Comparison of ENCODE assay signal across 9 cellular contexts in the genomic region with DNA sequence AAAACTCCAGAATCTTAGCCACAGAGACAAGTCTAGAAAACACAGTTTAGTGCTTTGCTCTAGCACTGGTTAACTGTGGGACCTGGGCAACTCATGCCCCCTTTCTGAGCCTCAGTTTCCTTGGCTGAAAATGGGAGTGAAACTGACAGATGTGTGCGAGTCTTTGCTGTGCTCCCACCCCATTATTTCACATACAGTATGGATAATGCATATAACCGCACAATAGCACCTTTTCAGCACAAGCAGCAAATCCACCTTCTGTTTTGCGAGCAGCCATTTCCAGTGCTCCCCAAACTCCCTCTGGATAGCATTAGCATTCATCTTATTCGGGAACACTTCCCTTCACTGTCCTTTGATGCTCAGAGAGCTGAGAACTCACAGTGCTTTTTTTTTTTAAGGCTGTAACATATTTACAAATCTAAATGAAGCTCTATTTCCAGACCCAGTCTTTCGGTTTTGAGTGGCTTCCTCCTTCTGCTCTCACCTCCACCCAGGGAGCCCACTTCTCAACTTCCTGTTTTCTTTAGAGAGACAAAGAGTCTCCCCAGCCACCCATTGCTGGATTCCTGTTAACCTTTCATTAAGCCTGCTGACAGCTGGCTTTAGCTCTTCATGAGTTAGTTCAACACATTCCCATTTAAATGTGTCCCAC. TPM values are rescaled to one million over a fixed set of nuclear protein-coding genes. Genes with fewer than 3 reads are reported as not detected.
DNase-seq lines count a peak whose midpoint lies in the region; ATAC-seq and FAIRE-seq lines count a peak whose summit lies in the region.
"Had no signal": no experiment of that assay in that cellular context is flagged by ENCODE, and none has a peak within 500 bp of the region (broad histone marks: within the 10 kb centered on the region; RNA-seq: fewer than 3 reads in every experiment).

No MANE protein-coding gene starts in this region.

- ATAC-seq in HG02678 (IDR thresholded peaks at IDR 0.05; ENCODE audit: unreplicated experiment), result peak; percentile 93
- ATAC-seq in stimulated activated naive CD8-positive, alpha-beta T cell treated with anti-CD3 and anti-CD28 coated beads, Interleukin-15, Interleukin-2, amounts not matched to agents 100 U/mL and 50 U/mL, for 24 hours, result peak; percentile 70

- H3K9me3 Mint-ChIP-seq in activated CD4-positive, alpha-beta T cell treated with anti-CD3 and anti-CD28 coated beads, Interleukin-2, amount 10 ng/mL, durations not matched to agents 7 days and 5 days, result peaks cover 42% of the 10 kb centered on the region
- peaks cover 22% of the 10 kb centered on the region for H3K9me3 Mint-ChIP-seq in activated T-cell treated with anti-CD3 and anti-CD28 coated beads, Interleukin-2, amount 50 U/mL, for 24 hours

- DNase-seq in activated CD4-positive, alpha-beta T cell treated with anti-CD3 and anti-CD28 coated beads, Interleukin-2, amount 10 ng/mL, durations not matched to agents 7 days and 5 days, result peak; percentile 61
- no peak for DNase-seq in activated CD4-positive, alpha-beta T cell treated with anti-CD3 and anti-CD28 coated beads for 1 hour
- peak; percentile 88 for DNase-seq in NCI-H1105 treated with DMSO at 0.1 percent for 48 hours (lab: John Stamatoyannopoulos, UW)
- no peak for DNase-seq in activated T-cell treated with anti-CD3 and anti-CD28 coated beads, Interleukin-2, amount 50 U/mL, for 24 hours
- DNase-seq in stimulated activated naive CD8-positive, alpha-beta T cell treated with anti-CD3 and anti-CD28 coated beads, Interleukin-15, Interleukin-2, amounts not matched to agents 100 U/mL and 50 U/mL, for 24 hours, result no peak
- no peak for DNase-seq in ureter (ENCODE audit: low spot score)
- no peak for DNase-seq in RCC 7860 (ENCODE audit: low spot score)

- H3K27ac Mint-ChIP-seq in activated CD4-positive, alpha-beta T cell treated with anti-CD3 and anti-CD28 coated beads, Interleukin-2, amount 10 ng/mL, durations not matched to agents 7 days and 5 days, result peak overlapping the region; percentile 97
- H3K27ac Mint-ChIP-seq in activated T-cell treated with anti-CD3 and anti-CD28 coated beads, Interleukin-2, amount 50 U/mL, for 24 hours, result peak overlapping the region; percentile 89

- POLR2A ChIA-PET in activated CD4-positive, alpha-beta T cell treated with anti-CD3 and anti-CD28 coated beads, Interleukin-2, amount 10 ng/mL, durations not matched to agents 7 days and 5 days (lab: Charles Lee), result interaction anchor here (0.6 to 0.9 kb wide), 2 partner anchors 15 to 434 kb away, joined by 3 to 5 read pairs; no protein-coding TSS in a partner anchor

- CTCF ChIA-PET in activated CD4-positive, alpha-beta T cell treated with anti-CD3 and anti-CD28 coated beads, Interleukin-2, amount 10 ng/mL, durations not matched to agents 7 days and 5 days (lab: Charles Lee), result interaction anchor here (0.9 to 4.1 kb wide), 3 partner anchors 16 to 45 kb away, joined by 3 to 37 read pairs (median 3); no protein-coding TSS in a partner anchor

- peaks cover 41% of the 10 kb centered on the region for H3K36me3 Mint-ChIP-seq in activated CD4-positive, alpha-beta T cell treated with anti-CD3 and anti-CD28 coated beads, Interleukin-2, amount 10 ng/mL, durations not matched to agents 7 days and 5 days (ENCODE audit: low read depth)
- H3K36me3 Mint-ChIP-seq in activated T-cell treated with anti-CD3 and anti-CD28 coated beads, Interleukin-2, amount 50 U/mL, for 24 hours (ENCODE audit: low read depth), result peaks cover 60% of the 10 kb centered on the region

- no peak for FAIRE-seq in RCC 7860 (lab: Jason Lieb, UNC)

- H3K4me1 Mint-ChIP-seq in activated CD4-positive, alpha-beta T cell treated with anti-CD3 and anti-CD28 coated beads, Interleukin-2, amount 10 ng/mL, durations not matched to agents 7 days and 5 days, result peaks cover 62% of the 10 kb centered on the region
- H3K4me1 Mint-ChIP-seq in activated T-cell treated with anti-CD3 and anti-CD28 coated beads, Interleukin-2, amount 50 U/mL, for 24 hours (ENCODE audit: low read depth), result peaks cover 56% of the 10 kb centered on the region

- H3K4me3 Mint-ChIP-seq in activated CD4-positive, alpha-beta T cell treated with anti-CD3 and anti-CD28 coated beads, Interleukin-2, amount 10 ng/mL, durations not matched to agents 7 days and 5 days, result peak overlapping the region; percentile 29
- peak overlapping the region; percentile 50 for H3K4me3 Mint-ChIP-seq in activated T-cell treated with anti-CD3 and anti-CD28 coated beads, Interleukin-2, amount 50 U/mL, for 24 hours

- no peaks in the 10 kb centered on the region for H3K27me3 Mint-ChIP-seq in activated CD4-positive, alpha-beta T cell treated with anti-CD3 and anti-CD28 coated beads, Interleukin-2, amount 10 ng/mL, durations not matched to agents 7 days and 5 days
- H3K27me3 Mint-ChIP-seq in activated T-cell treated with anti-CD3 and anti-CD28 coated beads, Interleukin-2, amount 50 U/mL, for 24 hours, result no peaks in the 10 kb centered on the region

RNA-seq across cellular contexts. Expression of a gene that starts 49.2 kb away (rescaled TPM):
- total RNA-seq in activated CD4-positive, alpha-beta T cell treated with anti-CD3 and anti-CD28 coated beads, Interleukin-2, amount 10 ng/mL, durations not matched to agents 7 days and 5 days, result 1 to 10 TPM in 1 of 2 experiments, under 1 TPM in 1; 0.92 to 1.2 TPM
- 1.2 TPM for total RNA-seq in ureter
- total RNA-seq: glomerular endothelial cell had no signal

Comparison
In these comparisons a context has a peak if more than half of its experiments do, and no peak if none do; other contexts are left out.
1. DNase-seq: peak in activated CD4-positive, alpha-beta T cell treated with anti-CD3 and anti-CD28 coated beads, Interleukin-2, amount 10 ng/mL, durations not matched to agents 7 days and 5 days (single experiment) and NCI-H1105 treated with DMSO at 0.1 percent for 48 hours (single experiment); none in activated CD4-positive, alpha-beta T cell treated with anti-CD3 and anti-CD28 coated beads for 1 hour (single experiment), activated T-cell treated with anti-CD3 and anti-CD28 coated beads, Interleukin-2, amount 50 U/mL, for 24 hours (single experiment), stimulated activated naive CD8-positive, alpha-beta T cell treated with anti-CD3 and anti-CD28 coated beads, Interleukin-15, Interleukin-2, amounts not matched to agents 100 U/mL and 50 U/mL, for 24 hours (single experiment), ureter (single experiment) and RCC 7860 (single experiment).